1 cellular context compared by ENCODE assay signal in genomic region chr17:45235071-45236001, GRCh38.
TF ChIP-seq lines count a peak whose summit lies in the region.

No MANE protein-coding gene starts in this region.

TF ChIP-seq in K562, 482 proteins besides CTCF, POLR2A, EP300 and RAD21 (continued from another document):
- TF ChIP-seq SMARCA4 (IDR thresholded peaks at IDR 0.05) (no peak), MTA2 (IDR thresholded peaks at IDR 0.05; ENCODE audit: low read depth) (no peak), ESRRA (IDR thresholded peaks at IDR 0.05; ENCODE audit: borderline replicate concordance, low read depth) (no peak), ZC3H11A (IDR thresholded peaks at IDR 0.05; ENCODE audit: low read depth, low read length) (no peak), JUNB (CRISPR knock-in tag; conservative IDR thresholded peaks at IDR 0.05) (no peak), ARID2 (IDR thresholded peaks at IDR 0.05) (0 out of 2 replicates have a peak, but pooled peaks have one; percentile 20), CC2D1A (IDR thresholded peaks at IDR 0.05) (peak; percentile 48; the same call in 1 of the 2 replicates), ASH1L (IDR thresholded peaks at IDR 0.05; ENCODE audit: borderline replicate concordance, low read depth, partially characterized antibody) (no peak), ETV6 (IDR thresholded peaks at IDR 0.05; ENCODE audit: borderline replicate concordance in 1 of 2, low read depth in 2 of 2, low read length in 1 of 2) (no peak), ETV6 (CRISPR knock-in tag; IDR thresholded peaks at IDR 0.05; ENCODE audit: borderline replicate concordance) (no peak), FOXJ3 (CRISPR knock-in tag; IDR thresholded peaks at IDR 0.05) (no peak), MAX (CRISPR knock-in tag; IDR thresholded peaks at IDR 0.05) (0 out of 2 replicates have a peak, but pooled peaks have one; percentile 18), ZNF551 (CRISPR knock-in tag; IDR thresholded peaks at IDR 0.05) (no peak), NELFE (IDR thresholded peaks at IDR 0.05; ENCODE audit: insufficient read depth, insufficient read length) (no peak), E2F8 (IDR thresholded peaks at IDR 0.05; ENCODE audit: low read depth, partially characterized antibody) (no peak)
